Comparison of ENCODE assay signal across 34 cellular contexts in genomic region chr14:92590941-92591340, GRCh38.
DNase-seq lines count a peak whose midpoint lies in the region; ATAC-seq and TF ChIP-seq lines count a peak whose summit lies in the region.
"Had no signal": no experiment of that assay in that cellular context is flagged by ENCODE, and none has a peak within 500 bp of the region (broad histone marks: within the 10 kb centered on the region; RNA-seq: fewer than 3 reads in every experiment).

No MANE protein-coding gene starts in this region.

- no peak overlapping the region for H3K4me3 ChIP-seq in BLaER1
- H3K4me3 ChIP-seq in right cardiac atrium (ENCODE audit: low read length): no peak overlapping the region
- H3K4me3 ChIP-seq: cardiac muscle cell, esophagus muscularis mucosa, heart right ventricle, K562, lung, mucosa of descending colon, Peyer's patch, right lobe of liver, SJCRH30, testis had no signal

- POLR2A ChIA-PET in activated B cell treated with CpG ODN at 0.5 μM for 24 hours (lab: Charles Lee): interaction anchor here (1.1 kb wide), 1 partner anchor 86 kb away, joined by 4 read pairs; no protein-coding TSS in a partner anchor

- H3K36me3 ChIP-seq in BLaER1: no peaks in the 10 kb centered on the region
- H3K36me3 ChIP-seq: cardiac muscle cell, esophagus muscularis mucosa, Peyer's patch, right lobe of liver, SJCRH30 had no signal

- intact Hi-C loops in activated B cell treated with CpG ODN at 0.5 μM for 24 hours (cut with micrococcal nuclease) (loop anchor here (5.0 kb wide), 1 partner anchor 196 kb away; no protein-coding TSS in a partner anchor), Calu3 (cut with micrococcal nuclease; ENCODE audit: unreplicated experiment) (no loop called here), right cardiac atrium (cut with DNase I) (no loop called here)

- peak overlapping the region; percentile 19 for H3K27ac Mint-ChIP-seq in activated B cell treated with CpG ODN at 0.5 μM for 24 hours
- H3K27ac Mint-ChIP-seq in memory B cell: peak overlapping the region; percentile 2
- no peak overlapping the region for H3K27ac Mint-ChIP-seq in Calu3 (ENCODE audit: unreplicated experiment)
- H3K27ac Mint-ChIP-seq: endodermal cell had no signal

- peaks cover 17% of the 10 kb centered on the region for H3K9me3 ChIP-seq in BLaER1
- H3K9me3 ChIP-seq in right cardiac atrium (ENCODE audit: control insufficient read depth, low read length): no peaks in the 10 kb centered on the region
- H3K9me3 ChIP-seq: mucosa of descending colon, Peyer's patch, right lobe of liver, SJCRH30, testis had no signal

- H3K27ac ChIP-seq in BLaER1 (no peak overlapping the region), right cardiac atrium (ENCODE audit: low read length) (no peak overlapping the region)
- H3K27ac ChIP-seq: cardiac muscle cell, esophagus muscularis mucosa, foreskin keratinocyte, heart right ventricle, Peyer's patch, right lobe of liver, SJCRH30, testis had no signal

- 0 out of 2 replicates have a peak overlapping the region, but pooled peaks have one; percentile 8 for H3K4me2 ChIP-seq in BLaER1

- 0 out of 2 replicates have a peak, but pooled peaks cover 13% of the 10 kb centered on the region for H4K20me1 ChIP-seq in BLaER1

- H3K4me1 ChIP-seq in BLaER1: peaks cover 53% of the 10 kb centered on the region
- H3K4me1 ChIP-seq in right cardiac atrium (ENCODE audit: control insufficient read depth, insufficient read depth, low read length): peaks cover 2% of the 10 kb centered on the region
- H3K4me1 ChIP-seq: foreskin keratinocyte, right lobe of liver, SJCRH30 had no signal

- no peaks in the 10 kb centered on the region for H3K9me3 Mint-ChIP-seq in activated B cell treated with CpG ODN at 0.5 μM for 24 hours
- peaks cover 1% of the 10 kb centered on the region for H3K9me3 Mint-ChIP-seq in memory B cell
- H3K9me3 Mint-ChIP-seq in Calu3 (ENCODE audit: low read depth, unreplicated experiment): no peaks in the 10 kb centered on the region
- H3K9me3 Mint-ChIP-seq: endodermal cell had no signal

- H3K36me3 Mint-ChIP-seq in activated B cell treated with CpG ODN at 0.5 μM for 24 hours (ENCODE audit: low read depth) (peaks cover 1% of the 10 kb centered on the region), memory B cell (peaks cover 5% of the 10 kb centered on the region), Calu3 (ENCODE audit: insufficient read depth, unreplicated experiment) (no peaks in the 10 kb centered on the region)

- H3K4me1 Mint-ChIP-seq in activated B cell treated with CpG ODN at 0.5 μM for 24 hours (peaks cover 58% of the 10 kb centered on the region), memory B cell (peaks cover 30% of the 10 kb centered on the region), Calu3 (ENCODE audit: low read depth, unreplicated experiment) (peaks cover 11% of the 10 kb centered on the region)
- H3K4me1 Mint-ChIP-seq: endodermal cell, neural crest cell had no signal

- peak; percentile 42 for DNase-seq in EH (ENCODE audit: low read depth)
- DNase-seq in activated B cell treated with CpG ODN at 0.5 μM for 24 hours: no peak
- DNase-seq in memory B cell (ENCODE audit: low spot score in 2 of 2): no peak
- DNase-seq in Calu3: no peak
- DNase-seq in right cardiac atrium: no peak
- no peak for DNase-seq in effector CD8-positive, alpha-beta T cell (lab: John Stamatoyannopoulos, UW)
- DNase-seq: activated naive CD4-positive, alpha-beta T cell treated with Interleukin-2 at 50 U/mL for 16 hours; activated T-cell treated with anti-CD3 and anti-CD28 coated beads, Interleukin-2, amount 50 U/mL, for 48 hours; aorta; CD4-positive, alpha-beta memory T cell; cortex of kidney; DMS153; endodermal cell; foreskin keratinocyte; H7; heart right ventricle; MM.1S; mucosa of descending colon; NCI-H1417; NCI-H2029 treated with DMSO at 0.1 percent for 48 hours; NCI-H2227 treated with DMSO at 0.1 percent for 48 hours; NCI-H69; right lobe of liver; SJCRH30; stimulated activated CD4-positive, alpha-beta T cell treated with anti-CD3 and anti-CD28 coated beads, Interleukin-4, amount 100 ng/mL, for 1 hour; testis had no signal

- H3K27me3 ChIP-seq in BLaER1: no peaks in the 10 kb centered on the region; the same call in 1 of the 2 replicates
- H3K27me3 ChIP-seq in right cardiac atrium (ENCODE audit: control insufficient read depth, insufficient read depth): no peaks in the 10 kb centered on the region
- H3K27me3 ChIP-seq: cardiac muscle cell, esophagus muscularis mucosa, foreskin keratinocyte, heart right ventricle, Peyer's patch, right lobe of liver, SJCRH30, testis had no signal

- H3K27me3 Mint-ChIP-seq in activated B cell treated with CpG ODN at 0.5 μM for 24 hours: no peaks in the 10 kb centered on the region
- no peaks in the 10 kb centered on the region for H3K27me3 Mint-ChIP-seq in memory B cell
- H3K27me3 Mint-ChIP-seq in Calu3 (ENCODE audit: unreplicated experiment): no peaks in the 10 kb centered on the region
- H3K27me3 Mint-ChIP-seq: CD4-positive, alpha-beta memory T cell had no signal

- no peak for TF ChIP-seq CTCF in activated B cell treated with CpG ODN at 0.5 μM for 24 hours (IDR thresholded peaks at IDR 0.05)
- TF ChIP-seq CTCF in Calu3 (IDR thresholded peaks at IDR 0.05; ENCODE audit: unreplicated experiment): no peak

- no peak overlapping the region for H3K4me3 Mint-ChIP-seq in activated B cell treated with CpG ODN at 0.5 μM for 24 hours
- H3K4me3 Mint-ChIP-seq in memory B cell: peak overlapping the region; percentile 13
- no peak overlapping the region for H3K4me3 Mint-ChIP-seq in Calu3 (ENCODE audit: low read depth, unreplicated experiment)
- H3K4me3 Mint-ChIP-seq: endodermal cell, neural crest cell had no signal

- CTCF ChIA-PET in activated B cell treated with CpG ODN at 0.5 μM for 24 hours (lab: Charles Lee): interaction anchor here (0.9 to 4.3 kb wide), 5 partner anchors 11 to 194 kb away, joined by 3 to 33 read pairs (median 5); no protein-coding TSS in a partner anchor
- CTCF ChIA-PET in Calu3 (lab: Charles Lee): no interaction called here

- no peak overlapping the region for H3K9ac ChIP-seq in BLaER1

- no TSS peak for BruUV-seq in Calu3 (replicated peaks; lab: Mats Ljungman, UMichigan)

- 0% methylated on average over 2 of the region's 2 CpGs for WGBS in right cardiac atrium

- ATAC-seq in activated B cell treated with CpG ODN at 0.5 μM for 24 hours (ENCODE audit: low read depth) (no peak), memory B cell (ENCODE audit: low read depth) (no peak), GM18907 (IDR thresholded peaks at IDR 0.05; ENCODE audit: unreplicated experiment) (no peak), right cardiac atrium (no peak)
- ATAC-seq: foreskin keratinocyte, heart right ventricle, K562, mucosa of descending colon, right lobe of liver had no signal
